8 cellular contexts compared by ENCODE assay signal in genomic region chr15:66253643-66254363, GRCh38. TPM values are rescaled to one million over a fixed set of nuclear protein-coding genes. Genes with fewer than 3 reads are reported as not detected.
A peak's percentile ranks its signal among the peaks of the same experiment; 100 is the strongest.
DNase-seq lines count a peak whose midpoint lies in the region; ATAC-seq and TF ChIP-seq lines count a peak whose summit lies in the region.

MEGF11 (minus strand) TSS chr15:66253750; CDS start chr15:66128403, 125,347 bp downstream.

- POLR2A ChIA-PET in A673 (lab: Charles Lee; ENCODE audit: low non-redundant PET) = no interaction called here

- peak within 1 kb of the TSS; percentile 44 for H3K4me3 ChIP-seq in A673 (ENCODE audit: low read depth, low read length, poor library complexity, severe bottlenecking)
- H3K4me3 ChIP-seq in Peyer's patch = peak within 1 kb of the TSS; percentile 34 to 60 (median 53)
- H3K4me3 ChIP-seq in mesendoderm (ENCODE audit: low read length) = peak within 1 kb of the TSS; percentile 60

- no peak within 1 kb of the TSS for H2BK5ac ChIP-seq in mesendoderm (ENCODE audit: low read length)

- no peaks in the 10 kb centered on the region for H3K36me3 Mint-ChIP-seq in effector memory CD8-positive, alpha-beta T cell (ENCODE audit: insufficient read depth)
- no peaks in the 10 kb centered on the region for H3K36me3 Mint-ChIP-seq in type B pancreatic cell

- BruUV-seq in A673 (replicated peaks; lab: Mats Ljungman, UMichigan) = no TSS peak

- H3K9me3 ChIP-seq in A673 (ENCODE audit: low read depth, low read length, poor library complexity, severe bottlenecking) (no peaks in the 10 kb centered on the region), Peyer's patch (no peaks in the 10 kb centered on the region)

- peaks cover 14 to 16% of the 10 kb centered on the region in 2 donors for H3K4me1 Mint-ChIP-seq in effector memory CD8-positive, alpha-beta T cell (ENCODE audit: low read depth in 2 of 2)
- peaks cover 5% of the 10 kb centered on the region for H3K4me1 Mint-ChIP-seq in type B pancreatic cell (ENCODE audit: unreplicated experiment)

- H3K4me3 Mint-ChIP-seq in effector memory CD8-positive, alpha-beta T cell = peak within 1 kb of the TSS; percentile 80 to 81
- H3K4me3 Mint-ChIP-seq in type B pancreatic cell = peak within 1 kb of the TSS; percentile 88

- DNase-seq in A673 (ENCODE audit: low spot score) = peak; percentile 39
- DNase-seq in GM13977 (ENCODE audit: low spot score) = peak; percentile 58
- no peak for DNase-seq in Peyer's patch
- DNase-seq in effector memory CD8-positive, alpha-beta T cell = no peak
- DNase-seq in mesendoderm = peak; percentile 81
- no peak for DNase-seq in type B pancreatic cell (ENCODE audit: extremely low spot score, unreplicated experiment)
- DNase-seq in activated effector memory CD4-positive, alpha-beta T cell treated with anti-CD3 and anti-CD28 coated beads, Interleukin-2, amount 50 U/mL, for 16 hours = no peak

- peak within 1 kb of the TSS; percentile 82 for H3K18ac ChIP-seq in mesendoderm (ENCODE audit: low read length)

- H3K27ac ChIP-seq in A673 (ENCODE audit: low read depth, low read length, poor library complexity, severe bottlenecking) = no peak within 1 kb of the TSS
- H3K27ac ChIP-seq in Peyer's patch = no peak within 1 kb of the TSS
- H3K27ac ChIP-seq in mesendoderm (ENCODE audit: low read depth, low read length) = no peak within 1 kb of the TSS

- TF ChIP-seq CTCF in A673 (conservative IDR thresholded peaks at IDR 0.05; ENCODE audit: low read depth, low read length) = no peak
- no peak for TF ChIP-seq CTCF in GM13977 (IDR thresholded peaks at IDR 0.05; ENCODE audit: extremely low read depth, insufficient read depth, missing control alignments)
- TF ChIP-seq CTCF in Peyer's patch (IDR thresholded peaks at IDR 0.05) = no peak
- TF ChIP-seq CTCF in type B pancreatic cell (conservative IDR thresholded peaks at IDR 0.05) = no peak

- H3K4ac ChIP-seq in mesendoderm (ENCODE audit: low read depth, low read length) = peak within 1 kb of the TSS; percentile 22

- CTCF ChIA-PET in A673 (lab: Charles Lee) = no interaction called here

- H3K4me1 ChIP-seq in A673 (ENCODE audit: insufficient read depth, low read length, poor library complexity, severe bottlenecking) (peaks cover 5% of the 10 kb centered on the region), Peyer's patch (peaks cover 3 to 29% (median 20%) of the 10 kb centered on the region in 4 donors), mesendoderm (ENCODE audit: control insufficient read depth, low read depth, low read length) (peaks cover 3% of the 10 kb centered on the region)

- H3K27ac Mint-ChIP-seq in effector memory CD8-positive, alpha-beta T cell = peak within 1 kb of the TSS in 1 of 2 donors; percentile 23
- H3K27ac Mint-ChIP-seq in type B pancreatic cell = no peak within 1 kb of the TSS

- no peak within 1 kb of the TSS for H2BK15ac ChIP-seq in mesendoderm (replicated peaks; ENCODE audit: low read depth)

- peak within 1 kb of the TSS; percentile 99 for H3K4me2 ChIP-seq in mesendoderm (ENCODE audit: low read length)

- ATAC-seq in effector memory CD8-positive, alpha-beta T cell (replicated peaks) = no peak
- no peak for ATAC-seq in GM19452 (IDR thresholded peaks at IDR 0.05; ENCODE audit: unreplicated experiment)

- no peak within 1 kb of the TSS for H2AK5ac ChIP-seq in mesendoderm (ENCODE audit: low read length)

- H4K5ac ChIP-seq in mesendoderm (ENCODE audit: low read length) = no peak within 1 kb of the TSS

- peak within 1 kb of the TSS; percentile 66 for H3K56ac ChIP-seq in mesendoderm (ENCODE audit: low read length)

- H3K79me2 ChIP-seq in mesendoderm (ENCODE audit: control insufficient read depth, insufficient read depth, low read length) = no peaks in the 10 kb centered on the region

- no peak within 1 kb of the TSS for H4K8ac ChIP-seq in mesendoderm (ENCODE audit: low read depth, low read length)

- H3K9ac ChIP-seq in mesendoderm (ENCODE audit: low read length) = peak within 1 kb of the TSS; percentile 60

- intact Hi-C loops in A673 (cut with micrococcal nuclease; ENCODE audit: unreplicated experiment) = loop anchor here (5.0 kb wide), 1 partner anchor 243 kb away; the partner anchor contains the start of gene SNAPC5

- peaks cover 74 to 78% of the 10 kb centered on the region in 2 donors for H3K27me3 Mint-ChIP-seq in effector memory CD8-positive, alpha-beta T cell
- H3K27me3 Mint-ChIP-seq in type B pancreatic cell = peaks cover 89% of the 10 kb centered on the region

- H3K79me1 ChIP-seq in mesendoderm (ENCODE audit: low read length) = no peaks in the 10 kb centered on the region

- H3K27me3 ChIP-seq in A673 (replicated peaks; ENCODE audit: insufficient read depth, low read depth, low read length, poor library complexity) = peaks cover 94% of the 10 kb centered on the region
- peaks cover 0 to 33% of the 10 kb centered on the region in 2 donors for H3K27me3 ChIP-seq in Peyer's patch
- peaks cover 26% of the 10 kb centered on the region for H3K27me3 ChIP-seq in mesendoderm (ENCODE audit: insufficient read depth, low read length, poor library complexity)

- in situ Hi-C loops in GM13977 (cut with MboI; ENCODE audit: low pct_unique_long_range_greater_than_20kb, low sequenced_read_pairs, unreplicated experiment) = loop anchor here (25.0 kb wide), 1 partner anchor 92 kb away; no protein-coding TSS in a partner anchor

- no peaks in the 10 kb centered on the region for H3K9me3 Mint-ChIP-seq in effector memory CD8-positive, alpha-beta T cell
- no peaks in the 10 kb centered on the region for H3K9me3 Mint-ChIP-seq in type B pancreatic cell

- H2BK120ac ChIP-seq in mesendoderm (ENCODE audit: low read depth, low read length) = no peak within 1 kb of the TSS

- no peak for TF ChIP-seq POLR2A in Peyer's patch (IDR thresholded peaks at IDR 0.05)

- H3K23ac ChIP-seq in mesendoderm (ENCODE audit: low read length) = no peak within 1 kb of the TSS

- no peaks in the 10 kb centered on the region for H3K36me3 ChIP-seq in A673 (ENCODE audit: insufficient read depth, low read length, poor library complexity, severe bottlenecking)
- H3K36me3 ChIP-seq in Peyer's patch = no peaks in the 10 kb centered on the region
- no peaks in the 10 kb centered on the region for H3K36me3 ChIP-seq in mesendoderm (ENCODE audit: control insufficient read depth, insufficient read depth, low read length)

- WGBS in mesendoderm (ENCODE audit: extremely low coverage, insufficient coverage, low lambda C conversion rate) = no CpG with 5 or more reads among the region's 49 CpGs

RNA-seq across cellular contexts. Expression of gene MEGF11, which starts in this region (rescaled TPM):
- total RNA-seq in A673 (2021) (0.09 and 0.43 TPM in 2 replicates), Peyer's patch (not detected), type B pancreatic cell (ENCODE audit: low replicate concordance) (2.6 and 3.3 TPM in 2 replicates)
- polyA plus RNA-seq in mesendoderm (2013, experiment 1 of 2) = 0.94 TPM
- 1.5 TPM for polyA plus RNA-seq in mesendoderm (2013, experiment 2 of 2)

Comparison
In these comparisons a context has a peak if more than half of its experiments do, and no peak if none do; other contexts are left out.
1. Peak in DNase-seq and H3K4me3 ChIP-seq in A673; RNA of the gene not detected or under 1 TPM.
2. DNase-seq: peak in GM13977 (single experiment) and mesendoderm (single experiment); none in Peyer's patch (0 of 3), effector memory CD8-positive, alpha-beta T cell (0 of 3), type B pancreatic cell (single experiment) and activated effector memory CD4-positive, alpha-beta T cell treated with anti-CD3 and anti-CD28 coated beads, Interleukin-2, amount 50 U/mL, for 16 hours (single experiment).
3. Peak in every context shown above with its lines, with median percentiles within 50 percentile points of each other: H3K4me3 ChIP-seq.